ENCODE assay signal across 9 cellular contexts in genomic region chr7:102466097-102466496, GRCh38. TPM values are rescaled to one million over a fixed set of nuclear protein-coding genes. Genes with fewer than 3 reads are reported as not detected.
DNase-seq lines count a peak whose midpoint lies in the region; ATAC-seq, FAIRE-seq and TF ChIP-seq lines count a peak whose summit lies in the region.
"Had no signal": no experiment of that assay in that cellular context is flagged by ENCODE, and none has a peak within 500 bp of the region (broad histone marks: within the 10 kb centered on the region; RNA-seq: fewer than 3 reads in every experiment).

No MANE protein-coding gene starts in this region.

- H4K20me1 ChIP-seq in GM23338 (replicated peaks; ENCODE audit: insufficient read depth) = peaks cover 4% of the 10 kb centered on the region; the same call in 1 of the 2 replicates

- ATAC-seq in A549 = no peak
- no peak for ATAC-seq in GM23338
- no peak for ATAC-seq in activated naive CD8-positive, alpha-beta T cell treated with anti-CD3 and anti-CD28 coated beads, Interleukin-2, amount 10 ng/mL, durations not matched to agents 7 days and 5 days (ENCODE audit: low read depth)
- no peak for ATAC-seq in GM18907 (IDR thresholded peaks at IDR 0.05; ENCODE audit: unreplicated experiment)

- H3K79me1 ChIP-seq in mesendoderm (ENCODE audit: low read length) = peaks cover 12% of the 10 kb centered on the region

- POLR2A ChIA-PET in A549 (lab: Yijun Ruan, JAX) = no interaction called here
- POLR2A ChIA-PET in activated naive CD8-positive, alpha-beta T cell treated with anti-CD3 and anti-CD28 coated beads, Interleukin-2, amount 10 ng/mL, durations not matched to agents 7 days and 5 days (lab: Charles Lee) = interaction anchor here (1.2 kb wide), 1 partner anchor 14 kb away, joined by 3 read pairs; no protein-coding TSS in a partner anchor
- POLR2A ChIA-PET in GM10248 (lab: Yijun Ruan, JAX) = interaction anchor here (0.6 kb wide), 1 partner anchor 102 kb away, joined by 3 read pairs; no protein-coding TSS in a partner anchor

- H3K4ac ChIP-seq in mesendoderm (ENCODE audit: low read depth, low read length) = no peak overlapping the region

- H3K4me1 Mint-ChIP-seq in GM23338 = peaks cover 18% of the 10 kb centered on the region
- H3K4me1 Mint-ChIP-seq in activated naive CD8-positive, alpha-beta T cell treated with anti-CD3 and anti-CD28 coated beads, Interleukin-2, amount 10 ng/mL, durations not matched to agents 7 days and 5 days = peaks cover 16% of the 10 kb centered on the region

- no peaks in the 10 kb centered on the region for H3K27me3 ChIP-seq in GM23338 (ENCODE audit: insufficient read depth)
- no peaks in the 10 kb centered on the region for H3K27me3 ChIP-seq in mesendoderm (ENCODE audit: insufficient read depth, low read length, poor library complexity)
- H3K27me3 ChIP-seq: left lung had no signal

- DNase-seq in A549 (ENCODE audit: low read depth in 1 of 2, low spot score in 1 of 2) (no peak), GM23338 (ENCODE audit: low spot score) (no peak), mesendoderm (no peak), Ammon's horn (ENCODE audit: low spot score) (no peak), dermis blood vessel endothelial cell (no peak), GM10248 (ENCODE audit: extremely low spot score) (no peak)
- no peak for DNase-seq in activated naive CD8-positive, alpha-beta T cell treated with anti-CD3 and anti-CD28 coated beads, Interleukin-2, amount 10 ng/mL, durations not matched to agents 7 days and 5 days

- peak overlapping the region; percentile 1 for H3K56ac ChIP-seq in mesendoderm (ENCODE audit: low read length)

- H3K27ac Mint-ChIP-seq in GM23338 = no peak overlapping the region
- peak overlapping the region; percentile 20 for H3K27ac Mint-ChIP-seq in activated naive CD8-positive, alpha-beta T cell treated with anti-CD3 and anti-CD28 coated beads, Interleukin-2, amount 10 ng/mL, durations not matched to agents 7 days and 5 days

- H3K18ac ChIP-seq in mesendoderm (ENCODE audit: low read length) = no peak overlapping the region

- peaks cover 10% of the 10 kb centered on the region; the same call in 2 of the 3 replicates for H3K4me1 ChIP-seq in A549
- H3K4me1 ChIP-seq in GM23338 (ENCODE audit: insufficient read depth) = 0 out of 2 replicates have a peak, but pooled peaks cover 11% of the 10 kb centered on the region
- H3K4me1 ChIP-seq in mesendoderm (ENCODE audit: control insufficient read depth, low read depth, low read length) = no peaks in the 10 kb centered on the region

- CTCF ChIA-PET in A549 (lab: Yijun Ruan, JAX) = interaction anchor here (1.3 to 2.1 kb wide), 5 partner anchors 10 to 54 kb away, joined by 3 to 9 read pairs (median 6); no protein-coding TSS in a partner anchor
- CTCF ChIA-PET in GM10248 (lab: Yijun Ruan, JAX) = interaction anchor here (0.6 to 3.6 kb wide), 11 partner anchors 8 to 746 kb away, joined by 3 to 16 read pairs (median 6); no protein-coding TSS in a partner anchor

- H2AFZ ChIP-seq in GM23338 = no peak overlapping the region

- peak overlapping the region; percentile 98 for H3K4me3 Mint-ChIP-seq in GM23338
- peak overlapping the region; percentile 94 for H3K4me3 Mint-ChIP-seq in activated naive CD8-positive, alpha-beta T cell treated with anti-CD3 and anti-CD28 coated beads, Interleukin-2, amount 10 ng/mL, durations not matched to agents 7 days and 5 days

- H3K9ac ChIP-seq in mesendoderm (ENCODE audit: low read length) = no peak overlapping the region

- H4K8ac ChIP-seq in mesendoderm (ENCODE audit: low read depth, low read length) = no peak overlapping the region

- no peak for TF ChIP-seq CTCF in A549 (IDR thresholded peaks at IDR 0.05)
- TF ChIP-seq CTCF in GM23338 (conservative IDR thresholded peaks at IDR 0.05; ENCODE audit: low read depth in 2 of 2) = no peak
- TF ChIP-seq CTCF in GM10248 (IDR thresholded peaks at IDR 0.05; ENCODE audit: control extremely low read depth, extremely low read depth, low read depth, missing control alignments) = no peak

- peaks cover 3% of the 10 kb centered on the region; the same call in 1 of the 3 replicates for H3K9me3 Mint-ChIP-seq in GM23338
- H3K9me3 Mint-ChIP-seq in activated naive CD8-positive, alpha-beta T cell treated with anti-CD3 and anti-CD28 coated beads, Interleukin-2, amount 10 ng/mL, durations not matched to agents 7 days and 5 days = no peaks in the 10 kb centered on the region

- H3K4me3 ChIP-seq in A549 (no peak overlapping the region), GM23338 (peak overlapping the region; percentile 99), mesendoderm (ENCODE audit: low read length) (no peak overlapping the region)

- no peaks in the 10 kb centered on the region for H3K9me2 ChIP-seq in GM23338 (ENCODE audit: insufficient read depth)

- H3K27ac ChIP-seq in A549 = peak overlapping the region in 1 of 2 experiments; percentile 94; a peak in 1 of 6 replicates
- H3K27ac ChIP-seq in GM23338 (ENCODE audit: low read depth) = no peak overlapping the region
- no peak overlapping the region for H3K27ac ChIP-seq in mesendoderm (ENCODE audit: low read depth, low read length)
- H3K27ac ChIP-seq: left lung had no signal

- H2BK15ac ChIP-seq in mesendoderm (replicated peaks; ENCODE audit: low read depth) = no peak overlapping the region

- no peak for TF ChIP-seq EP300 in A549 (IDR thresholded peaks at IDR 0.05)

- no peaks in the 10 kb centered on the region for H3K36me3 ChIP-seq in GM23338 (ENCODE audit: insufficient read depth)
- no peaks in the 10 kb centered on the region for H3K36me3 ChIP-seq in mesendoderm (ENCODE audit: control insufficient read depth, insufficient read depth, low read length)

- no peak for TF ChIP-seq POLR2A in A549 (IDR thresholded peaks at IDR 0.05; ENCODE audit: low read length)

- H2AK5ac ChIP-seq in mesendoderm (ENCODE audit: low read length) = no peak overlapping the region

- no peak overlapping the region for H3K23ac ChIP-seq in mesendoderm (ENCODE audit: low read length)

- H3K27me3 Mint-ChIP-seq in GM23338 (ENCODE audit: insufficient read depth, low read depth, poor library complexity) = peaks cover 19% of the 10 kb centered on the region
- H3K27me3 Mint-ChIP-seq in activated naive CD8-positive, alpha-beta T cell treated with anti-CD3 and anti-CD28 coated beads, Interleukin-2, amount 10 ng/mL, durations not matched to agents 7 days and 5 days = no peaks in the 10 kb centered on the region

- TF ChIP-seq RAD21 in A549 (conservative IDR thresholded peaks at IDR 0.05 in 1 of 2, IDR thresholded peaks at IDR 0.05 in 1 of 2) = no peak

- H2BK120ac ChIP-seq in mesendoderm (ENCODE audit: low read depth, low read length) = no peak overlapping the region

- no peak overlapping the region for H2BK5ac ChIP-seq in mesendoderm (ENCODE audit: low read length)

- H3K4me2 ChIP-seq in A549 = peak overlapping the region; percentile 89
- H3K4me2 ChIP-seq in GM23338 = peak overlapping the region; percentile 98
- H3K4me2 ChIP-seq in mesendoderm (ENCODE audit: low read length) = no peak overlapping the region

- 96% methylated on average over 7 of the region's 7 CpGs for whole genome bisulfite sequencing in A549 (ENCODE audit: missing lambda C conversion rate)
- WGBS in mesendoderm (ENCODE audit: extremely low coverage, insufficient coverage, low lambda C conversion rate) = no CpG with 5 or more reads among the region's 7 CpGs

- no peak overlapping the region for H4K5ac ChIP-seq in mesendoderm (ENCODE audit: low read length)

- peaks cover 21% of the 10 kb centered on the region for H3K79me2 ChIP-seq in GM23338 (replicated peaks; ENCODE audit: insufficient read depth)
- H3K79me2 ChIP-seq in mesendoderm (ENCODE audit: control insufficient read depth, insufficient read depth, low read length) = peaks cover 5% of the 10 kb centered on the region

- FAIRE-seq in A549 (lab: Jason Lieb, UNC) = no peak

- no peaks in the 10 kb centered on the region for H3K9me3 ChIP-seq in A549
- H3K9me3 ChIP-seq: left lung had no signal

- peaks cover 16% of the 10 kb centered on the region for H3K36me3 Mint-ChIP-seq in GM23338 (ENCODE audit: low read depth)
- H3K36me3 Mint-ChIP-seq in activated naive CD8-positive, alpha-beta T cell treated with anti-CD3 and anti-CD28 coated beads, Interleukin-2, amount 10 ng/mL, durations not matched to agents 7 days and 5 days = no peaks in the 10 kb centered on the region

- peaks cover 6% of the 10 kb centered on the region; the same call in 1 of the 2 replicates for H3F3A ChIP-seq in GM23338 (replicated peaks; ENCODE audit: low read depth)

RNA-seq across cellular contexts. Expression of gene LRWD1, which starts 1.3 kb away (rescaled TPM):
- polyA plus RNA-seq in A549 (2011; rRNA removed) = 10.7 and 14.9 TPM in 2 replicates
- polyA plus RNA-seq in A549 (2012; cell fraction: cytosol; rRNA removed) = 28.4 and 34.9 TPM in 2 replicates
- 50.8 and 67.2 TPM in 2 replicates for polyA plus RNA-seq in A549 (2012; cell fraction: nucleus; rRNA removed)
- polyA plus RNA-seq in A549 (2017; fragmentation: RNase III; extraction: RNeasy Plus Mini Kit Qiagen cat#74134 plus additional on column Dnase treatment) = 26.3 to 28.7 TPM (median 28.1 TPM) in 3 replicates
- polyA minus RNA-seq in A549 (2011; rRNA and poly(A)+ RNA removed) = 17.9 TPM in 2 replicates
- total RNA-seq in GM23338 (2014; rRNA removed; shearing (Covaris generic)) = 43.3 and 55.2 TPM in 2 replicates
- polyA plus RNA-seq in GM23338 (2016; fragmentation: Nextera tagmentation; extraction: Ambion mirVana) = 24.0 and 28.1 TPM in 2 replicates
- 10 to 100 TPM; 14.7 to 15.8 TPM for total RNA-seq in activated naive CD8-positive, alpha-beta T cell treated with anti-CD3 and anti-CD28 coated beads, Interleukin-2, amount 10 ng/mL, durations not matched to agents 7 days and 5 days
- 12.8 TPM for polyA plus RNA-seq in mesendoderm (2013, experiment 1 of 2)
- 12.5 TPM for polyA plus RNA-seq in mesendoderm (2013, experiment 2 of 2)
- 21.6 and 28.8 TPM in 2 replicates for total RNA-seq in dermis blood vessel endothelial cell

RNA-seq across cellular contexts. Expression of gene ALKBH4, which starts 1.4 kb away (rescaled TPM):
- polyA plus RNA-seq in A549 (2011; rRNA removed) (3.1 and 4.0 TPM in 2 replicates), A549 (2017; fragmentation: RNase III; extraction: RNeasy Plus Mini Kit Qiagen cat#74134 plus additional on column Dnase treatment) (7.9 to 8.8 TPM (median 8.2 TPM) in 3 replicates), GM23338 (2016; fragmentation: Nextera tagmentation; extraction: Ambion mirVana) (17.7 and 20.0 TPM in 2 replicates)
- polyA plus RNA-seq in A549 (2012; cell fraction: cytosol; rRNA removed) = 8.9 and 11.9 TPM in 2 replicates
- polyA plus RNA-seq in A549 (2012; cell fraction: nucleus; rRNA removed) = 6.6 and 7.0 TPM in 2 replicates
- 2.3 and 2.5 TPM in 2 replicates for polyA minus RNA-seq in A549 (2011; rRNA and poly(A)+ RNA removed)
- total RNA-seq in GM23338 (2014; rRNA removed; shearing (Covaris generic)) = 31.0 and 45.0 TPM in 2 replicates
- total RNA-seq in activated naive CD8-positive, alpha-beta T cell treated with anti-CD3 and anti-CD28 coated beads, Interleukin-2, amount 10 ng/mL, durations not matched to agents 7 days and 5 days = 10 to 100 TPM; 12.5 to 14.0 TPM
- 11.3 TPM for polyA plus RNA-seq in mesendoderm (2013, experiment 1 of 2)
- 11.6 TPM for polyA plus RNA-seq in mesendoderm (2013, experiment 2 of 2)
- 11.6 and 25.5 TPM in 2 replicates for total RNA-seq in dermis blood vessel endothelial cell

RNA-seq across cellular contexts. Expression of gene POLR2J, which starts 12.6 kb away (rescaled TPM):
- polyA plus RNA-seq in A549 (2011; rRNA removed) (70.5 and 99.0 TPM in 2 replicates), A549 (2017; fragmentation: RNase III; extraction: RNeasy Plus Mini Kit Qiagen cat#74134 plus additional on column Dnase treatment) (101 to 107 TPM (median 104 TPM) in 3 replicates), GM23338 (2016; fragmentation: Nextera tagmentation; extraction: Ambion mirVana) (167 and 190 TPM in 2 replicates)
- polyA plus RNA-seq in A549 (2012; cell fraction: cytosol; rRNA removed) = 189 and 192 TPM in 2 replicates
- 60.3 and 62.3 TPM in 2 replicates for polyA plus RNA-seq in A549 (2012; cell fraction: nucleus; rRNA removed)
- polyA minus RNA-seq in A549 (2011; rRNA and poly(A)+ RNA removed) = 25.1 and 34.7 TPM in 2 replicates
- 32.2 and 39.0 TPM in 2 replicates for total RNA-seq in GM23338 (2014; rRNA removed; shearing (Covaris generic))
- 10 to 100 TPM; 48.3 to 53.6 TPM for total RNA-seq in activated naive CD8-positive, alpha-beta T cell treated with anti-CD3 and anti-CD28 coated beads, Interleukin-2, amount 10 ng/mL, durations not matched to agents 7 days and 5 days
- 139 TPM for polyA plus RNA-seq in mesendoderm (2013, experiment 1 of 2)
- 136 TPM for polyA plus RNA-seq in mesendoderm (2013, experiment 2 of 2)
- total RNA-seq in dermis blood vessel endothelial cell = 19.9 and 22.4 TPM in 2 replicates

RNA-seq across cellular contexts. Expression of gene ORAI2, which starts 32.7 kb away (rescaled TPM):
- polyA plus RNA-seq in A549 (2011; rRNA removed) = 12.8 and 14.6 TPM in 2 replicates
- 28.6 and 38.2 TPM in 2 replicates for polyA plus RNA-seq in A549 (2012; cell fraction: cytosol; rRNA removed)
- polyA plus RNA-seq in A549 (2012; cell fraction: nucleus; rRNA removed) = 19.0 and 23.7 TPM in 2 replicates
- 17.3 to 22.1 TPM (median 21.8 TPM) in 3 replicates for polyA plus RNA-seq in A549 (2017; fragmentation: RNase III; extraction: RNeasy Plus Mini Kit Qiagen cat#74134 plus additional on column Dnase treatment)
- 14.6 and 16.9 TPM in 2 replicates for polyA minus RNA-seq in A549 (2011; rRNA and poly(A)+ RNA removed)
- 21.7 and 33.8 TPM in 2 replicates for total RNA-seq in GM23338 (2014; rRNA removed; shearing (Covaris generic))
- polyA plus RNA-seq in GM23338 (2016; fragmentation: Nextera tagmentation; extraction: Ambion mirVana) = 6.6 and 8.6 TPM in 2 replicates
- total RNA-seq in activated naive CD8-positive, alpha-beta T cell treated with anti-CD3 and anti-CD28 coated beads, Interleukin-2, amount 10 ng/mL, durations not matched to agents 7 days and 5 days = 10 to 100 TPM; 51.9 to 58.3 TPM
- 17.1 TPM for polyA plus RNA-seq in mesendoderm (2013, experiment 1 of 2)
- polyA plus RNA-seq in mesendoderm (2013, experiment 2 of 2) = 16.6 TPM
- total RNA-seq in dermis blood vessel endothelial cell = 94.3 and 147 TPM in 2 replicates

RNA-seq across cellular contexts. Expression of gene RASA4B, which starts 51.5 kb away (rescaled TPM):
- 0.83 and 0.93 TPM in 2 replicates for polyA plus RNA-seq in A549 (2011; rRNA removed)
- 0.65 and 1.0 TPM in 2 replicates for polyA plus RNA-seq in A549 (2012; cell fraction: cytosol; rRNA removed)
- polyA plus RNA-seq in A549 (2012; cell fraction: nucleus; rRNA removed) = 3.7 and 4.5 TPM in 2 replicates
- polyA plus RNA-seq in A549 (2017; fragmentation: RNase III; extraction: RNeasy Plus Mini Kit Qiagen cat#74134 plus additional on column Dnase treatment) = 1.4 to 1.5 TPM (median 1.4 TPM) in 3 replicates
- polyA minus RNA-seq in A549 (2011; rRNA and poly(A)+ RNA removed) = 0.87 and 1.3 TPM in 2 replicates
- total RNA-seq in GM23338 (2014; rRNA removed; shearing (Covaris generic)) = 1.5 and 4.2 TPM in 2 replicates
- polyA plus RNA-seq in GM23338 (2016; fragmentation: Nextera tagmentation; extraction: Ambion mirVana) = 0.99 and 1.1 TPM in 2 replicates
- total RNA-seq in activated naive CD8-positive, alpha-beta T cell treated with anti-CD3 and anti-CD28 coated beads, Interleukin-2, amount 10 ng/mL, durations not matched to agents 7 days and 5 days = 10 to 100 TPM; 16.2 to 18.0 TPM
- 1.1 TPM for polyA plus RNA-seq in mesendoderm (2013, experiment 1 of 2)
- 0.99 TPM for polyA plus RNA-seq in mesendoderm (2013, experiment 2 of 2)
- 10.1 and 13.1 TPM in 2 replicates for total RNA-seq in dermis blood vessel endothelial cell
